Comparison of ENCODE assay signal across 24 cellular contexts in the genomic region with DNA sequence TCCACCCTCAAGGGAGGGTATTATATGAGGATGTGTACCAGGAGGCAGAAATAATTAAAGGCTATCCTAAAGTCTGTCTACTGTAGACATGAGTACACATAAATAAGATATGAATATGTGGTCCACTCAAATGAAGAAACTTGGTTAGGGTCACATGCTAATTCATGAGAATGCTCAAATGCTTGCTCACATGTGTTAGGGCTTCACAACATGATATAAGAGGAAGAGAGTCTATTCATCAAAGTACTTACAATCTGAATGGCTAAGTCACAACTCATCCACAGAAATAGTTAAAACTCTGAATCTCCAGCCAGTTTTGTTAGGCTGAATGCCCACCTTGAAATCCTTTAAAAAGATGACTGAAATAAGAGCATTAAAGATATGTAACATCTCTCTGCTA.
"Had no signal": no experiment of that assay in that cellular context is flagged by ENCODE, and none has a peak within 500 bp of the region (broad histone marks: within the 10 kb centered on the region; RNA-seq: fewer than 3 reads in every experiment).

No MANE protein-coding gene starts in this region.

- H3K4me3 Mint-ChIP-seq: activated CD4-positive, alpha-beta memory T cell treated with anti-CD3 and anti-CD28 coated beads for 36 hours; activated CD4-positive, alpha-beta T cell treated with anti-CD3 and anti-CD28 coated beads, Interleukin-2, amount 10 ng/mL, durations not matched to agents 7 days and 5 days; activated naive CD4-positive, alpha-beta T cell treated with anti-CD3 and anti-CD28 coated beads for 36 hours; activated naive CD8-positive, alpha-beta T cell; activated T-cell treated with anti-CD3 and anti-CD28 coated beads, Interleukin-2, amount 50 U/mL, for 24 hours had no signal

- H3K27me3 Mint-ChIP-seq: activated naive CD8-positive, alpha-beta T cell had no signal

- H3K9me3 ChIP-seq: SK-N-SH had no signal

- ATAC-seq: Panc1 had no signal

- DNase-seq: activated CD4-positive, alpha-beta memory T cell treated with anti-CD3 and anti-CD28 coated beads for 36 hours; activated CD4-positive, alpha-beta T cell treated with anti-CD3 and anti-CD28 coated beads, Interleukin-2, amount 10 ng/mL, durations not matched to agents 7 days and 5 days; activated CD4-positive, CD25-positive, alpha-beta regulatory T cell; activated CD8-positive, alpha-beta memory T cell treated with anti-CD3 and anti-CD28 coated beads, Interleukin-2, amount 50 U/mL, for 48 hours; activated gamma-delta T cell; activated naive CD4-positive, alpha-beta T cell treated with anti-CD3 and anti-CD28 coated beads for 36 hours; activated T-cell treated with anti-CD3 and anti-CD28 coated beads, Interleukin-2, amount 50 U/mL, for 24 hours; anterior cingulate cortex; cerebellar nuclear complex; KBM-7; NCI-H1092; NCI-H1417; NCI-H1694; NCI-H2029 treated with DMSO at 0.1 percent for 48 hours; NCI-H345; NCI-H510A; NCI-H526 treated with DMSO at 0.1 percent for 48 hours; NCI-H82; RPMI8226; SK-N-SH; T-helper 1 cell had no signal

- H3K27ac ChIP-seq: VCaP had no signal

- H3K9ac ChIP-seq: SK-N-SH had no signal

- H3K27ac Mint-ChIP-seq: activated CD4-positive, alpha-beta memory T cell treated with anti-CD3 and anti-CD28 coated beads for 36 hours; activated CD4-positive, alpha-beta T cell treated with anti-CD3 and anti-CD28 coated beads, Interleukin-2, amount 10 ng/mL, durations not matched to agents 7 days and 5 days; activated naive CD4-positive, alpha-beta T cell treated with anti-CD3 and anti-CD28 coated beads for 36 hours; activated naive CD8-positive, alpha-beta T cell; activated T-cell treated with anti-CD3 and anti-CD28 coated beads, Interleukin-2, amount 50 U/mL, for 24 hours had no signal

- H3K4me2 ChIP-seq: SK-N-SH had no signal

- H3K36me3 Mint-ChIP-seq: activated CD4-positive, alpha-beta memory T cell treated with anti-CD3 and anti-CD28 coated beads for 36 hours; activated naive CD8-positive, alpha-beta T cell had no signal

- H3K9me3 Mint-ChIP-seq: activated CD4-positive, alpha-beta memory T cell treated with anti-CD3 and anti-CD28 coated beads for 36 hours; activated CD4-positive, alpha-beta T cell treated with anti-CD3 and anti-CD28 coated beads, Interleukin-2, amount 10 ng/mL, durations not matched to agents 7 days and 5 days; activated naive CD4-positive, alpha-beta T cell treated with anti-CD3 and anti-CD28 coated beads for 36 hours; activated T-cell treated with anti-CD3 and anti-CD28 coated beads, Interleukin-2, amount 50 U/mL, for 24 hours had no signal
